ENCODE assay signal across 9 cellular contexts in the genomic region with DNA sequence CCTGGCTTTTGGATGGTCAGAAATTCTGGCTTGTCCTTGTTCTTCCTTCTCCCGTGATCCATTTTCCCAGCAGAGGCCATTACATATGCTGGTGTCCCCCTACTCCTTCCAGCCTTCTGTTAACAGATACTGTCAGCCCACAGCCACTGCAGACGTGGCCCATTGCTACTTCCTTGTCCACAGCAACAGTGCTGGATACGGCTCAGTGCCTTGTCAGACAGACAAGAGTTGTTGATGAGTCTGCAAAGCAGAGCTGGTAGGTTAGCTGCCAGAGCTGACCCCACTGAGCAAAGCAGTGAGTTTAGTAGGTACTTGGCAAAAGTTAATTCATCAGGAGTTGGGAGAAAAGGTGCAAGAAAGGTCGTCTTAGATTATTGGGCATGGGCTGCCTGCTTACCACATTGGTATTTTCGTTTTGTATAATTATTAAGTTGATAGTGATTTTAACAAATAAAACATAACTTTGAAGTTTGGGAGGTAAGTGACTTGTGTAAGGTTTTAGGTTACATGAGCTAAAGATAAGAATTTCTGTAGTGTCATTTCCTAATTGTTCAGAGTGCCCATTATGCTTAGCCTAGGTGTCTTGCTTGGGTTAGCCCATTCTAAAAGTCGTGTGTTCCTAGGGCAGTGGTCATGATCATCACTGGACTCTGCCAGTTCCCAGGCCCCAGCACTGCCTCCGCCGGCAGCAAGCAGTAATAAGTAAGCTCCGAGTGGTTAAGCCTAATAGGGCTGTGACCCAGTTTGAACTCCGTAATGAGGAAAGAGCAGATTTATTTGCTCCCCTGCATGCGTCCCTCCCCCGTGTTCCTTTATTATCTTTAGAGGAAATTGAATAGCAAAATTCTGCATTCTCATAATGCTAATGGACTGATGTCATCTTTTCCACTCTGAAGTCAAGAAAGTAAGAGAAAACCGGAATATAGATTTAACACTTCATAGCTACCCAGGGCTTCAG.
DNase-seq lines count a peak whose midpoint lies in the region; ATAC-seq, FAIRE-seq and TF ChIP-seq lines count a peak whose summit lies in the region.
"Had no signal": no experiment of that assay in that cellular context is flagged by ENCODE, and none has a peak within 500 bp of the region (broad histone marks: within the 10 kb centered on the region; RNA-seq: fewer than 3 reads in every experiment).

No MANE protein-coding gene starts in this region.

- peaks cover 29% of the 10 kb centered on the region for H3K36me3 Mint-ChIP-seq in chondrocyte (ENCODE audit: low read depth)
- H3K36me3 Mint-ChIP-seq in activated CD8-positive, alpha-beta T cell treated with anti-CD3 and anti-CD28 coated beads, Interleukin-2, amount 10 ng/mL, durations not matched to agents 7 days and 5 days (ENCODE audit: low read depth), result no peaks in the 10 kb centered on the region

- no peak overlapping the region for H3K4me3 ChIP-seq in lung
- H3K4me3 ChIP-seq in effector memory CD4-positive, alpha-beta T cell (ENCODE audit: insufficient read depth, low read depth, low read length, poor library complexity, severe bottlenecking), result no peak overlapping the region

- no peaks in the 10 kb centered on the region for H3K27me3 Mint-ChIP-seq in chondrocyte (ENCODE audit: low read depth)
- H3K27me3 Mint-ChIP-seq in activated CD8-positive, alpha-beta T cell treated with anti-CD3 and anti-CD28 coated beads, Interleukin-2, amount 10 ng/mL, durations not matched to agents 7 days and 5 days (ENCODE audit: low read depth), result no peaks in the 10 kb centered on the region

- H3K4me1 Mint-ChIP-seq in chondrocyte (ENCODE audit: low read depth), result peaks cover 90% of the 10 kb centered on the region
- no peaks in the 10 kb centered on the region for H3K4me1 Mint-ChIP-seq in activated CD8-positive, alpha-beta T cell treated with anti-CD3 and anti-CD28 coated beads, Interleukin-2, amount 10 ng/mL, durations not matched to agents 7 days and 5 days (ENCODE audit: low read depth)

- TF ChIP-seq CTCF in chondrocyte (IDR thresholded peaks at IDR 0.05) (peak; percentile 68), lung (IDR thresholded peaks at IDR 0.05; ENCODE audit: control extremely low read depth, extremely low read depth) (no peak)

- H3K4me3 Mint-ChIP-seq in chondrocyte (ENCODE audit: unreplicated experiment), result peak overlapping the region; percentile 38
- no peak overlapping the region for H3K4me3 Mint-ChIP-seq in activated CD8-positive, alpha-beta T cell treated with anti-CD3 and anti-CD28 coated beads, Interleukin-2, amount 10 ng/mL, durations not matched to agents 7 days and 5 days

- peak overlapping the region; percentile 64 to 91 for H3K27ac ChIP-seq in lung (ENCODE audit: low read depth in 1 of 2, low read length in 1 of 2)
- H3K27ac ChIP-seq in effector memory CD4-positive, alpha-beta T cell (ENCODE audit: insufficient read depth, low read length, poor library complexity, severe bottlenecking), result no peak overlapping the region
- H3K27ac ChIP-seq: neutrophil had no signal

- CTCF ChIA-PET in activated CD8-positive, alpha-beta T cell treated with anti-CD3 and anti-CD28 coated beads, Interleukin-2, amount 10 ng/mL, durations not matched to agents 7 days and 5 days (lab: Charles Lee), result no interaction called here

- H3K27ac Mint-ChIP-seq in chondrocyte (ENCODE audit: unreplicated experiment), result peak overlapping the region; percentile 98
- H3K27ac Mint-ChIP-seq in activated CD8-positive, alpha-beta T cell treated with anti-CD3 and anti-CD28 coated beads, Interleukin-2, amount 10 ng/mL, durations not matched to agents 7 days and 5 days, result no peak overlapping the region

- FAIRE-seq in urothelium cell line (lab: Jason Lieb, UNC), result no peak

- no peaks in the 10 kb centered on the region for H3K27me3 ChIP-seq in lung (ENCODE audit: control insufficient read depth, insufficient read depth)
- H3K27me3 ChIP-seq in effector memory CD4-positive, alpha-beta T cell (replicated peaks; ENCODE audit: control insufficient read depth, insufficient read depth, low read length, poor library complexity, severe bottlenecking), result no peaks in the 10 kb centered on the region
- H3K27me3 ChIP-seq: neutrophil had no signal

- peaks cover 20 to 38% of the 10 kb centered on the region in 2 donors for H3K4me1 ChIP-seq in lung (ENCODE audit: control insufficient read depth in 2 of 2, insufficient read depth in 2 of 2, low read length in 2 of 2)
- no peaks in the 10 kb centered on the region for H3K4me1 ChIP-seq in effector memory CD4-positive, alpha-beta T cell (ENCODE audit: control insufficient read depth, insufficient read depth, low read length, poor library complexity, severe bottlenecking)

- H3K9me3 ChIP-seq in lung (ENCODE audit: control insufficient read depth in 2 of 2, insufficient read depth in 1 of 2, low read length in 1 of 2), result no peaks in the 10 kb centered on the region
- H3K9me3 ChIP-seq in effector memory CD4-positive, alpha-beta T cell (ENCODE audit: control insufficient read depth, low read length), result no peaks in the 10 kb centered on the region
- H3K9me3 ChIP-seq: neutrophil had no signal

- peaks cover 6% of the 10 kb centered on the region in 2 donors for H3K36me3 ChIP-seq in lung (ENCODE audit: control insufficient read depth in 2 of 2, insufficient read depth in 2 of 2, low read length in 2 of 2)
- no peaks in the 10 kb centered on the region for H3K36me3 ChIP-seq in effector memory CD4-positive, alpha-beta T cell (ENCODE audit: control insufficient read depth, insufficient read depth, low read length)
- H3K36me3 ChIP-seq: neutrophil had no signal

- POLR2A ChIA-PET in activated CD8-positive, alpha-beta T cell treated with anti-CD3 and anti-CD28 coated beads, Interleukin-2, amount 10 ng/mL, durations not matched to agents 7 days and 5 days (lab: Charles Lee), result no interaction called here

- ATAC-seq in lung (ENCODE audit: insufficient read depth, low FRiP score) (peak; percentile 86), HG03175 (IDR thresholded peaks at IDR 0.05; ENCODE audit: unreplicated experiment) (no peak)
- no peak for ATAC-seq in activated CD8-positive, alpha-beta T cell treated with anti-CD3 and anti-CD28 coated beads, Interleukin-2, amount 10 ng/mL, durations not matched to agents 7 days and 5 days

- no peaks in the 10 kb centered on the region for H3K9me3 Mint-ChIP-seq in chondrocyte (ENCODE audit: low read depth)
- no peaks in the 10 kb centered on the region for H3K9me3 Mint-ChIP-seq in activated CD8-positive, alpha-beta T cell treated with anti-CD3 and anti-CD28 coated beads, Interleukin-2, amount 10 ng/mL, durations not matched to agents 7 days and 5 days (ENCODE audit: insufficient read depth)

- 43 to 62% methylated on average over 13 of the region's 13 CpGs for WGBS in lung, 2 donors

- DNase-seq in NCI-H345 (lab: John Stamatoyannopoulos, UW), result peak; percentile 15
- no peak for DNase-seq in NCI-H345 treated with DMSO at 0.1 percent for 48 hours (lab: John Stamatoyannopoulos, UW; ENCODE audit: unreplicated experiment)
- DNase-seq in chondrocyte (ENCODE audit: low spot score), result no peak
- peak; percentile 51 for DNase-seq in lung (ENCODE audit: low spot score)
- DNase-seq in urothelium cell line (ENCODE audit: low spot score), result peak; percentile 46
- no peak for DNase-seq in effector memory CD4-positive, alpha-beta T cell
- DNase-seq in activated CD8-positive, alpha-beta T cell treated with anti-CD3 and anti-CD28 coated beads, Interleukin-2, amount 10 ng/mL, durations not matched to agents 7 days and 5 days, result no peak

Comparison
In these comparisons a context has a peak if more than half of its experiments do, and no peak if none do; other contexts are left out.
1. DNase-seq: peak in NCI-H345 (single experiment), lung (single experiment) and urothelium cell line (single experiment); none in NCI-H345 treated with DMSO at 0.1 percent for 48 hours (single experiment), chondrocyte (single experiment), effector memory CD4-positive, alpha-beta T cell (0 of 3) and activated CD8-positive, alpha-beta T cell treated with anti-CD3 and anti-CD28 coated beads, Interleukin-2, amount 10 ng/mL, durations not matched to agents 7 days and 5 days (single experiment).